In the genomic region with DNA sequence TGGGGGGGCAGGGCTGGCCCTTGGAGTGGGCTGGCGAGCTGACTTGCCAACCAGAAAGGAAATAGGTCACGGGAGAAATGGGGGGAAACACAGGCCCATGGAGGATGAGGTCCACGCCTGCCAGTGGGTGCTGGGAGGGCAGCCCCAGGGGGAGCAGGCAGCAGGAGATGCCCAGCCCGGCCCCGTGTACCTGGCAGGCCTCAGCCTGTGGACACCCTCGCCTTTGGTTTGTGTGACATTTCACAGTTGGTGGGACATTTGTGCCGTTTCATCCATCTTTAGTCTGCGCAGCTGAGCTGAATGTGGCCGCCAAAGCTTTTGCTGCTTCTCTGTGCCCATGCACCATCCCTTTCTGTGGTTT, we compare ENCODE assay signal across 11 cellular contexts.
DNase-seq lines count a peak whose midpoint lies in the region; ATAC-seq, FAIRE-seq and TF ChIP-seq lines count a peak whose summit lies in the region.
"Had no signal": no experiment of that assay in that cellular context is flagged by ENCODE, and none has a peak within 500 bp of the region (broad histone marks: within the 10 kb centered on the region; RNA-seq: fewer than 3 reads in every experiment).

No MANE protein-coding gene starts in this region.

- TF ChIP-seq EP300 in GM12878 (IDR thresholded peaks at IDR 0.05; ENCODE audit: borderline replicate concordance in 1 of 2, control insufficient read depth in 1 of 2, low read depth in 2 of 2, low read length in 2 of 2) (no peak), upper lobe of left lung (IDR thresholded peaks at IDR 0.05) (no peak)

- ATAC-seq in HG03460 (IDR thresholded peaks at IDR 0.05; ENCODE audit: unreplicated experiment) (peak; percentile 11), GM12878 (peak; percentile 64), upper lobe of left lung (ENCODE audit: low FRiP score in 2 of 2) (no peak), HG02938 (IDR thresholded peaks at IDR 0.05; ENCODE audit: unreplicated experiment) (no peak)

- SMC1A ChIA-PET in GM12878 (lab: Charles Lee; ENCODE audit: uncharacterized antibody, unreplicated experiment) = interaction anchor here (0.6 to 4.9 kb wide), 5 partner anchors 53 to 310 kb away, joined by 3 to 24 read pairs (median 14); no protein-coding TSS in a partner anchor

- H2AFZ ChIP-seq in GM12878 (ENCODE audit: control insufficient read depth, low read depth, low read length) = peak overlapping the region; percentile 51

- no peak overlapping the region for H3K4me3 ChIP-seq in BLaER1
- peak overlapping the region; percentile 51; the same call in 1 of the 2 replicates for H3K4me3 ChIP-seq in GM12878
- no peak overlapping the region for H3K4me3 ChIP-seq in upper lobe of left lung
- H3K4me3 ChIP-seq: uterus had no signal

- CTCF ChIA-PET in GM12878 (lab: Yijun Ruan, JAX) = interaction anchor here (1.2 to 2.0 kb wide), 4 partner anchors 35 to 311 kb away, joined by 3 to 7 read pairs (median 6); no protein-coding TSS in a partner anchor

- no peak for TF ChIP-seq RAD21 in GM12878 (IDR thresholded peaks at IDR 0.05; ENCODE audit: insufficient read depth, low read depth, low read length)

- RAD21 ChIA-PET in GM12878 (lab: Charles Lee; ENCODE audit: unreplicated experiment) = interaction anchor here (0.9 to 2.1 kb wide), 8 partner anchors 36 to 232 kb away, joined by 3 to 7 read pairs (median 4); no protein-coding TSS in a partner anchor

- H3K27ac ChIP-seq in BLaER1 (0 out of 2 replicates have a peak overlapping the region, but pooled peaks have one; percentile 54), GM12878 (ENCODE audit: control insufficient read depth, insufficient read depth) (peak overlapping the region; percentile 76), upper lobe of left lung (peak overlapping the region in 1 of 4 donors; percentile 54)
- H3K27ac ChIP-seq: uterus had no signal

- in situ Hi-C loops in GM12878 (cut with MboI) = no loop called here

- WGBS in GM12878 (ENCODE audit: insufficient coverage, insufficient replicate concordance, low lambda C conversion rate, missing lambda C conversion rate) = 51% methylated on average over 9 of the region's 9 CpGs
- WGBS in upper lobe of left lung, 2 donors = 89 to 97% methylated on average over 8 to 9 of the region's 9 CpGs

- intact Hi-C loops in GM12878 (cut with micrococcal nuclease; ENCODE audit: unreplicated experiment) = loop anchor here (5.0 to 10.0 kb wide), 3 partner anchors 44 to 313 kb away; no protein-coding TSS in a partner anchor

- H3K9ac ChIP-seq in BLaER1 = no peak overlapping the region
- H3K9ac ChIP-seq in GM12878 (ENCODE audit: control insufficient read depth, insufficient read depth, low read length) = peak overlapping the region; percentile 38

- DNase-seq in GM19238 (ENCODE audit: insufficient read length, low spot score) (peak; percentile 15), GM12878 (ENCODE audit: low read depth, low spot score) (no peak), NCI-H2196 (lab: John Stamatoyannopoulos, UW; ENCODE audit: unreplicated experiment) (no peak), upper lobe of left lung (no peak), GF-D8 (lab: John Stamatoyannopoulos, UW) (no peak)
- DNase-seq: DND-41, mesenchymal stem cell, uterus had no signal

- H3K4me1 ChIP-seq in BLaER1 = peaks cover 55% of the 10 kb centered on the region
- peaks cover 28% of the 10 kb centered on the region for H3K4me1 ChIP-seq in GM12878 (ENCODE audit: control insufficient read depth, insufficient read depth, low read length)
- H3K4me1 ChIP-seq in upper lobe of left lung = peaks cover 0 to 8% (median 3%) of the 10 kb centered on the region in 4 donors

- no peak for FAIRE-seq in GM12878 (lab: Jason Lieb, UNC)

- no TSS peak for BruUV-seq in GM12878 (replicated peaks; lab: Mats Ljungman, UMichigan)

- H3K79me2 ChIP-seq in GM12878 (ENCODE audit: control insufficient read depth, insufficient read depth, low read length) = peaks cover 3% of the 10 kb centered on the region; the same call in 1 of the 2 replicates

- POLR2A ChIA-PET in GM12878 (lab: Charles Lee) = no interaction called here

- H4K20me1 ChIP-seq in BLaER1 (peaks cover 39% of the 10 kb centered on the region), GM12878 (ENCODE audit: control insufficient read depth, insufficient read depth) (no peaks in the 10 kb centered on the region)

- H3K27me3 ChIP-seq in BLaER1 (no peaks in the 10 kb centered on the region), GM12878 (replicated peaks in 1 of 2; ENCODE audit: control insufficient read depth in 2 of 2, insufficient read depth in 2 of 2, low read length in 1 of 2) (no peaks in the 10 kb centered on the region), upper lobe of left lung (no peaks in the 10 kb centered on the region)
- H3K27me3 ChIP-seq: uterus had no signal

- H3K36me3 ChIP-seq in BLaER1 (peaks cover 30% of the 10 kb centered on the region), GM12878 (ENCODE audit: control insufficient read depth in 2 of 2, insufficient read depth in 2 of 2, low read length in 1 of 2) (peaks cover 2 to 5% of the 10 kb centered on the region in 2 experiments; a peak in 3 of 4 replicates), upper lobe of left lung (peaks cover 0 to 2% (median 0%) of the 10 kb centered on the region in 4 donors)
- H3K36me3 ChIP-seq: uterus had no signal

- TF ChIP-seq CTCF in GM12878 (IDR thresholded peaks at IDR 0.05 in 2 of 3, conservative IDR thresholded peaks at IDR 0.05 in 1 of 3; ENCODE audit: control insufficient read depth in 2 of 3, extremely low read depth in 1 of 3, insufficient read depth in 1 of 3, low read depth in 3 of 3, low read length in 3 of 3) (no peak), upper lobe of left lung (IDR thresholded peaks at IDR 0.05) (no peak)

- H3K9me3 ChIP-seq in BLaER1 (peaks cover 16% of the 10 kb centered on the region), GM12878 (replicated peaks; ENCODE audit: control insufficient read depth, insufficient read depth, low read length) (no peaks in the 10 kb centered on the region; the same call in 2 of the 3 replicates), upper lobe of left lung (no peaks in the 10 kb centered on the region)
- H3K9me3 ChIP-seq: uterus had no signal

- TF ChIP-seq POLR2A in GM12878 (IDR thresholded peaks at IDR 0.05; ENCODE audit: low read depth, low read length) (peak; percentile 35; the same call in 1 of the 2 replicates), upper lobe of left lung (IDR thresholded peaks at IDR 0.05) (no peak)

- H3K4me2 ChIP-seq in BLaER1 (peak overlapping the region; percentile 82), GM12878 (ENCODE audit: control insufficient read depth, insufficient read depth) (peak overlapping the region; percentile 72)

TF ChIP-seq in GM12878, 131 proteins besides CTCF, POLR2A, EP300 and RAD21:
- no peak for TF ChIP-seq NFXL1 (IDR thresholded peaks at IDR 0.05; ENCODE audit: borderline replicate concordance)
- TF ChIP-seq CHD1 (IDR thresholded peaks at IDR 0.05; ENCODE audit: low read depth, low read length) = no peak
- no peak for TF ChIP-seq WRNIP1 (IDR thresholded peaks at IDR 0.05; ENCODE audit: borderline replicate concordance, low read depth, low read length)
- TF ChIP-seq, protein P1, sequence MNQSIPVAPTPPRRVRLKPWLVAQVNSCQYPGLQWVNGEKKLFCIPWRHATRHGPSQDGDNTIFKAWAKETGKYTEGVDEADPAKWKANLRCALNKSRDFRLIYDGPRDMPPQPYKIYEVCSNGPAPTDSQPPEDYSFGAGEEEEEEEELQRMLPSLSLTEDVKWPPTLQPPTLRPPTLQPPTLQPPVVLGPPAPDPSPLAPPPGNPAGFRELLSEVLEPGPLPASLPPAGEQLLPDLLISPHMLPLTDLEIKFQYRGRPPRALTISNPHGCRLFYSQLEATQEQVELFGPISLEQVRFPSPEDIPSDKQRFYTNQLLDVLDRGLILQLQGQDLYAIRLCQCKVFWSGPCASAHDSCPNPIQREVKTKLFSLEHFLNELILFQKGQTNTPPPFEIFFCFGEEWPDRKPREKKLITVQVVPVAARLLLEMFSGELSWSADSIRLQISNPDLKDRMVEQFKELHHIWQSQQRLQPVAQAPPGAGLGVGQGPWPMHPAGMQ (IDR thresholded peaks at IDR 0.05; ENCODE audit: borderline replicate concordance) = no peak
- 0 out of 2 replicates have a peak, but pooled peaks have one; percentile 13 for TF ChIP-seq CREB1 (IDR thresholded peaks at IDR 0.05; ENCODE audit: low read depth)
- 0 out of 2 replicates have a peak, but pooled peaks have one; percentile 46 for TF ChIP-seq POLR2AphosphoS5 (IDR thresholded peaks at IDR 0.05; ENCODE audit: low read length)
- 0 out of 2 replicates have a peak, but pooled peaks have one; percentile 29 for TF ChIP-seq SMARCA5 (IDR thresholded peaks at IDR 0.05)
- TF ChIP-seq, protein P2, sequence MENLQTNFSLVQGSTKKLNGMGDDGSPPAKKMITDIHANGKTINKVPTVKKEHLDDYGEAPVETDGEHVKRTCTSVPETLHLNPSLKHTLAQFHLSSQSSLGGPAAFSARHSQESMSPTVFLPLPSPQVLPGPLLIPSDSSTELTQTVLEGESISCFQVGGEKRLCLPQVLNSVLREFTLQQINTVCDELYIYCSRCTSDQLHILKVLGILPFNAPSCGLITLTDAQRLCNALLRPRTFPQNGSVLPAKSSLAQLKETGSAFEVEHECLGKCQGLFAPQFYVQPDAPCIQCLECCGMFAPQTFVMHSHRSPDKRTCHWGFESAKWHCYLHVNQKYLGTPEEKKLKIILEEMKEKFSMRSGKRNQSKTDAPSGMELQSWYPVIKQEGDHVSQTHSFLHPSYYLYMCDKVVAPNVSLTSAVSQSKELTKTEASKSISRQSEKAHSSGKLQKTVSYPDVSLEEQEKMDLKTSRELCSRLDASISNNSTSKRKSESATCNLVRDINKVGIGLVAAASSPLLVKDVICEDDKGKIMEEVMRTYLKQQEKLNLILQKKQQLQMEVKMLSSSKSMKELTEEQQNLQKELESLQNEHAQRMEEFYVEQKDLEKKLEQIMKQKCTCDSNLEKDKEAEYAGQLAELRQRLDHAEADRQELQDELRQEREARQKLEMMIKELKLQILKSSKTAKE (IDR thresholded peaks at IDR 0.05; ENCODE audit: low read depth, poor library complexity, severe bottlenecking) = no peak
- no peak for TF ChIP-seq IKZF2 (IDR thresholded peaks at IDR 0.05)
- TF ChIP-seq BHLHE40 (IDR thresholded peaks at IDR 0.05; ENCODE audit: borderline replicate concordance in 1 of 2, low read depth in 2 of 2, low read length in 1 of 2) = peak in 1 of 2 experiments; percentile 9; a peak in 1 of 4 replicates
- no peak for TF ChIP-seq RFX5 (IDR thresholded peaks at IDR 0.05; ENCODE audit: low read depth, low read length)
- TF ChIP-seq LARP7 (IDR thresholded peaks at IDR 0.05) = 0 out of 2 replicates have a peak, but pooled peaks have one; percentile 31

Comparison
In these comparisons a context has a peak if more than half of its experiments do, and no peak if none do; other contexts are left out.
1. ATAC-seq: peak in HG03460 (single experiment) and GM12878 (single experiment); none in upper lobe of left lung (0 of 2) and HG02938 (single experiment).